In genomic region chr4:31741321-31741720, GRCh38 we compare ENCODE assay signal across 23 cellular contexts.
"Had no signal": no experiment of that assay in that cellular context is flagged by ENCODE, and none has a peak within 500 bp of the region (broad histone marks: within the 10 kb centered on the region; RNA-seq: fewer than 3 reads in every experiment).

No MANE protein-coding gene starts in this region.

- H3K9me3 Mint-ChIP-seq: nephron progenitor cell had no signal

- DNase-seq: activated B cell treated with CpG ODN at 0.5 μM for 24 hours; activated CD4-positive, alpha-beta memory T cell treated with anti-CD3 and anti-CD28 coated beads for 36 hours; activated CD4-positive, alpha-beta T cell treated with anti-CD3 and anti-CD28 coated beads for 4 hours; activated gamma-delta T cell treated with Interleukin-2 at 50 U/mL for 16 hours; activated T-cell treated with anti-CD3 and anti-CD28 coated beads for 4 hours; amniotic stem cell; dorsolateral prefrontal cortex; foreskin melanocyte; glutamatergic neuron; hippocampal formation; islet precursor cell; left colon; lower lobe of right lung; nephron progenitor cell; nucleus accumbens; posterior cingulate gyrus; sigmoid colon; stimulated activated CD8-positive, alpha-beta memory T cell treated with anti-CD3 and anti-CD28 coated beads, Interleukin-4, amount 100 ng/mL, for 48 hours; stimulated activated naive CD4-positive, alpha-beta T cell had no signal

- H3K4me3 Mint-ChIP-seq: activated B cell treated with CpG ODN at 0.5 μM for 24 hours; activated CD4-positive, alpha-beta memory T cell treated with anti-CD3 and anti-CD28 coated beads for 36 hours; activated T-helper 1 cell treated with anti-CD3 and anti-CD28 coated beads, Interleukin-12 subunit alpha, Interleukin-12 subunit beta, Interleukin-2, Interleukin-4 antibody, amounts not matched to agents 30 ng/mL and 10 ng/mL and 1 ng/mL, durations not matched to agents 14 hours and 24 hours and 36 hours; nephron progenitor cell; T-helper 2 cell treated with Interferon-gamma antibody and Interleukin-4, amounts not matched to agents 5 μg/mL and 100 μg/mL, for 36 hours had no signal

- H3K27ac Mint-ChIP-seq: activated B cell treated with CpG ODN at 0.5 μM for 24 hours; activated CD4-positive, alpha-beta memory T cell treated with anti-CD3 and anti-CD28 coated beads for 36 hours; activated naive CD4-positive, alpha-beta T cell treated with anti-CD3 and anti-CD28 coated beads, Interleukin-2, amount 50 U/mL, for 72 hours; activated T-helper 1 cell treated with anti-CD3 and anti-CD28 coated beads, Interleukin-12 subunit alpha, Interleukin-12 subunit beta, Interleukin-2, Interleukin-4 antibody, amounts not matched to agents 30 ng/mL and 10 ng/mL and 1 ng/mL, durations not matched to agents 14 hours and 24 hours and 36 hours; nephron progenitor cell; T-helper 2 cell treated with Interferon-gamma antibody and Interleukin-4, amounts not matched to agents 5 μg/mL and 100 μg/mL, for 36 hours had no signal

- H3K27me3 Mint-ChIP-seq: activated B cell treated with CpG ODN at 0.5 μM for 24 hours; activated CD4-positive, alpha-beta memory T cell treated with anti-CD3 and anti-CD28 coated beads for 36 hours had no signal

- H3K27me3 ChIP-seq: dorsolateral prefrontal cortex, sigmoid colon had no signal

- H3K4me1 Mint-ChIP-seq: activated B cell treated with CpG ODN at 0.5 μM for 24 hours, nephron progenitor cell had no signal

- H3K4me3 ChIP-seq: dorsolateral prefrontal cortex, lower lobe of right lung, sigmoid colon had no signal

- H3K36me3 Mint-ChIP-seq: activated CD4-positive, alpha-beta memory T cell treated with anti-CD3 and anti-CD28 coated beads for 36 hours; activated naive CD4-positive, alpha-beta T cell treated with anti-CD3 and anti-CD28 coated beads, Interleukin-2, amount 50 U/mL, for 72 hours had no signal

- H3K36me3 ChIP-seq: lower lobe of right lung, sigmoid colon had no signal

- H3K9me3 ChIP-seq: lower lobe of right lung, sigmoid colon had no signal

- H3K4me1 ChIP-seq: lower lobe of right lung, sigmoid colon had no signal

- ATAC-seq: activated naive CD4-positive, alpha-beta T cell treated with anti-CD3 and anti-CD28 coated beads, Interleukin-2, amount 50 U/mL, for 72 hours; left colon; lower lobe of right lung had no signal

- H3K27ac ChIP-seq: dorsolateral prefrontal cortex, epithelial cell of prostate, lower lobe of right lung, sigmoid colon had no signal
